ENCODE assay signal across 23 cellular contexts in the genomic region with DNA sequence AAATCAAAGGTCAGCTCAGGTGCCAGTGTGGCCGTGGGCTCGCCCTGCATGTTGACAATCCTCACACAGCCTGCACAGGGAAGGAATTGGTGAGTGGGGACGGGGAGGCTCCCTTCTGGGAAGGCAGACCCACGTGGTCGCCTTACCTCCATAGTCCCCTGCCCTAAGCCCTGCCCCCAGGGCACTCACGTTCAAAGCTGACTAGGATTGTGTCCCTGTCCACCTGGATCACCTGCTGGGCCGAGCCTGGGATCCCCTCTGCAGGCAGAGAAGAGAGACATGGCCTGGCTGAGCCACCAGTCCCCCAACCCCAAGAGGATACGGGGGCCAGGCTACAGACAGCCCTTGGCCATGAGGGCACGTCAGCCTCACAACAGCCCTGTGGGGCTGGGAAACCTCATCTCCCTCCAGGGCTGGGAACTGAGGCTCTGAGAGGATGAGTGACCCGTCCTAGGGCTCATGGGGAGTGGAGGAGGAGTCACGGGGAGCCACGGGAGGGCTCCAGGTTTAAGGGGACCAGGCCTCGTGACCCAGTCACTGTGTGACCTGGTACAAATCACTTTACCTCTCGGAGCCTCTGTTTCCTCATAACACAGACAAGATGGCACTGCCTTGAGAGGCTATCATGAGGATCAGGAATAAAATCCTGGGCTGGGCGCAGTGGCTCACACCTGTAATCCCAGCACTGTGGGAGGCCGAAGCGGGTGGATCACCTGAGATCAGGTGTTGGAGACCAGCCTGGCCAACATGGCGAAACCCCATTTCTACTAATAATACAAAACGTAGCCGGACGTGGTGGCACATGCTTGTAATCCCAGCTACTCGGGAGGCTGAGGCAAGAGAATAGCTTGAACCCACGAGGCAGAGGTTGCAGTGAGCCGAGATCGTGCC. TPM values are rescaled to one million over a fixed set of nuclear protein-coding genes. Genes with fewer than 3 reads are reported as not detected.
"Had no signal": no experiment of that assay in that cellular context is flagged by ENCODE, and none has a peak within 500 bp of the region (broad histone marks: within the 10 kb centered on the region; RNA-seq: fewer than 3 reads in every experiment).

No MANE protein-coding gene starts in this region.

- FAIRE-seq: colon, keratinocyte had no signal

- H3K36me3 Mint-ChIP-seq: activated naive CD4-positive, alpha-beta T cell treated with anti-CD3 and anti-CD28 coated beads, Interleukin-2, amount 50 U/mL, for 24 hours; type B pancreatic cell had no signal

- H3K9me3 Mint-ChIP-seq: activated CD4-positive, alpha-beta memory T cell treated with anti-CD3 and anti-CD28 coated beads, Interleukin-2, amount 10 ng/mL, durations not matched to agents 7 days and 5 days; activated naive CD4-positive, alpha-beta T cell treated with anti-CD3 and anti-CD28 coated beads, Interleukin-2, amount 50 U/mL, for 24 hours; activated T-cell treated with anti-CD3 and anti-CD28 coated beads, Interleukin-2, amount 50 U/mL, for 4 hours; mesothelial cell of epicardium; stimulated activated naive CD8-positive, alpha-beta T cell treated with anti-CD3 and anti-CD28 coated beads, Interleukin-15, Interleukin-2, amounts not matched to agents 100 ng/mL and 50 ng/mL, for 24 hours; T-cell; type B pancreatic cell had no signal

- H3K27me3 Mint-ChIP-seq: activated CD4-positive, alpha-beta memory T cell treated with anti-CD3 and anti-CD28 coated beads, Interleukin-2, amount 10 ng/mL, durations not matched to agents 7 days and 5 days; activated naive CD4-positive, alpha-beta T cell treated with anti-CD3 and anti-CD28 coated beads, Interleukin-2, amount 50 U/mL, for 24 hours; stimulated activated naive CD8-positive, alpha-beta T cell treated with anti-CD3 and anti-CD28 coated beads, Interleukin-15, Interleukin-2, amounts not matched to agents 100 ng/mL and 50 ng/mL, for 24 hours; T-cell; type B pancreatic cell had no signal

- H3K4me1 Mint-ChIP-seq: mesothelial cell of epicardium had no signal

- H3K9me3 ChIP-seq: esophagus muscularis mucosa, neutrophil, SK-N-SH had no signal

- H3K4me3 Mint-ChIP-seq: activated CD4-positive, alpha-beta memory T cell treated with anti-CD3 and anti-CD28 coated beads, Interleukin-2, amount 10 ng/mL, durations not matched to agents 7 days and 5 days; activated naive CD4-positive, alpha-beta T cell treated with anti-CD3 and anti-CD28 coated beads, Interleukin-2, amount 50 U/mL, for 24 hours; activated T-cell treated with anti-CD3 and anti-CD28 coated beads, Interleukin-2, amount 50 U/mL, for 4 hours; mesothelial cell of epicardium; stimulated activated naive CD8-positive, alpha-beta T cell treated with anti-CD3 and anti-CD28 coated beads, Interleukin-15, Interleukin-2, amounts not matched to agents 100 ng/mL and 50 ng/mL, for 24 hours; T-cell; type B pancreatic cell had no signal

- H3K27ac ChIP-seq: cardiac muscle cell, esophagus muscularis mucosa, neutrophil, skin epidermis, VCaP had no signal

- H3K9ac ChIP-seq: SK-N-SH had no signal

- ATAC-seq: activated T-cell treated with anti-CD3 and anti-CD28 coated beads, Interleukin-2, amount 50 U/mL, for 4 hours; T-cell had no signal

- H3K36me3 ChIP-seq: cardiac muscle cell had no signal

- H3K4me3 ChIP-seq: cardiac muscle cell, esophagus muscularis mucosa, skin epidermis had no signal

- H3K27ac Mint-ChIP-seq: activated CD4-positive, alpha-beta memory T cell treated with anti-CD3 and anti-CD28 coated beads, Interleukin-2, amount 10 ng/mL, durations not matched to agents 7 days and 5 days; activated naive CD4-positive, alpha-beta T cell treated with anti-CD3 and anti-CD28 coated beads, Interleukin-2, amount 50 U/mL, for 24 hours; mesothelial cell of epicardium; stimulated activated naive CD8-positive, alpha-beta T cell treated with anti-CD3 and anti-CD28 coated beads, Interleukin-15, Interleukin-2, amounts not matched to agents 100 ng/mL and 50 ng/mL, for 24 hours; type B pancreatic cell had no signal

- DNase-seq: activated CD4-positive, alpha-beta memory T cell treated with anti-CD3 and anti-CD28 coated beads, Interleukin-2, amount 10 ng/mL, durations not matched to agents 7 days and 5 days; activated CD4-positive, alpha-beta T cell treated with anti-CD3 and anti-CD28 coated beads for 4 hours; activated effector memory CD4-positive, alpha-beta T cell treated with Interleukin-2 at 50 U/mL for 16 hours; activated T-cell treated with anti-CD3 and anti-CD28 coated beads, Interleukin-2, amount 50 U/mL, for 4 hours; hippocampal formation; retina; stimulated activated CD4-positive, alpha-beta T cell treated with anti-CD3 and anti-CD28 coated beads, Interleukin-4, amount 100 ng/mL, for 24 hours; stimulated activated CD8-positive, alpha-beta memory T cell treated with anti-CD3 and anti-CD28 coated beads, Interleukin-4, amount 100 ng/mL, for 48 hours; T-cell; T1000 had no signal

- H3K4me2 ChIP-seq: SK-N-SH had no signal

- H3K27me3 ChIP-seq: cardiac muscle cell, esophagus muscularis mucosa, neutrophil had no signal

RNA-seq across cellular contexts. Expression of gene PYGM, which starts 30.7 kb away (rescaled TPM):
- total RNA-seq: glomerular endothelial cell had no signal
